ENCODE assay signal across 10 cellular contexts in the genomic region with DNA sequence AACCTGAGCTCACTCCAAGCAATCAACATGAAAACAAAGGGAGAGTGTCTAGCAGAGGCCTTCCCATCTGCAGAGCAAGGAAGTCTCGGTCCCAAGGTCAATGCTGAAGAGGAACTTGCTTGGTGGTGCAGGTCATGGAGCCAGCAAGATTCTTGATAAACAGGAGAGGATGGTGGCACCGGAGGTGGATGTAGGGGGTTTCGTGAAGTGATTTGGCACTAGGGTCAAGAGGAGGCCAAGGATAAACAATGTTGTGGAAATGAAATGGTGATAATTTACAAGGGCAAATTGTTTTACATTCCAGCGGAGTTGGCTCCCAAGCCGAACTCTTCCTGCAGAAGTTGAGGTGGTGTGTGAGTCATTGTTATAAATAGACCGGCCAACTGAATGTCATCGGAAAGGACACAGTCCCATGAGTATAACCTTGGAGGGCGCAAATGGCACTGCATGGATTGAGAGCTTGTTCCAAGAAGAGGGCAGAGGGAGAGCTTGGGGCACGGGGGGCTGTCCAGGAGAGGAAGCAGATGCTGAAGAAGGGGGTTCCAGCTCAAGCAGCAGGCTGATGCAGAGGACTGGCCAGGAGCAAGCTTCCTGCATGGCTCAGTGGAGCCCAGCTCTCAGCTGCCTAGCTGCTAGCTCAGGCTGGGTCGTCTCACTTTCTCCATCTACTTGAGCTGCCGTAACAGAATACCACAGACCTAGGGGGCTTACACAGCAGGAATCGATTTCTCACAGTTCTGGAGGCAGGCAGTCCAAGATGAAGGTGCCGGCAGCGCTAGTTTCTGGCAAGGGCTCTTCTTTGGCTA.
DNase-seq lines count a peak whose midpoint lies in the region; ATAC-seq and TF ChIP-seq lines count a peak whose summit lies in the region.
"Had no signal": no experiment of that assay in that cellular context is flagged by ENCODE, and none has a peak within 500 bp of the region (broad histone marks: within the 10 kb centered on the region; RNA-seq: fewer than 3 reads in every experiment).

No MANE protein-coding gene starts in this region.

- TF ChIP-seq EP300 in transverse colon (IDR thresholded peaks at IDR 0.05; ENCODE audit: low read depth), result no peak

- H3K36me3 ChIP-seq in body of pancreas (replicated peaks in 1 of 2; ENCODE audit: insufficient read depth in 1 of 2, low read depth in 2 of 2) (no peaks in the 10 kb centered on the region), transverse colon (no peaks in the 10 kb centered on the region), uterus (no peaks in the 10 kb centered on the region)

- H3K4me3 ChIP-seq in body of pancreas (no peak overlapping the region), transverse colon (no peak overlapping the region), uterus (no peak overlapping the region)

- TF ChIP-seq POLR2A in body of pancreas (IDR thresholded peaks at IDR 0.05) (no peak), transverse colon (IDR thresholded peaks at IDR 0.05) (no peak), uterus (IDR thresholded peaks at IDR 0.05) (no peak)

- in situ Hi-C loops in transverse colon (cut with MboI; ENCODE audit: low pct_ligation_motif_present in 1 of 4, low pct_unique_long_range_greater_than_20kb in 1 of 4, low sequenced_read_pairs in 3 of 4), result no loop called here

- intact Hi-C loops in body of pancreas (cut with DNase I) (no loop called here), transverse colon (cut with DNase I; ENCODE audit: low total_unique reads) (no loop called here), uterus (cut with DNase I; ENCODE audit: low total_unique reads) (no loop called here)

- H3K9me3 ChIP-seq in body of pancreas, result no peaks in the 10 kb centered on the region
- H3K9me3 ChIP-seq in transverse colon, result no peaks in the 10 kb centered on the region
- H3K9me3 ChIP-seq in uterus, result no peaks in the 10 kb centered on the region

- WGBS in body of pancreas, 2 donors, result 61 to 62% methylated on average over 14 of the region's 14 CpGs
- WGBS in transverse colon (ENCODE audit: low coverage in 1 of 2), 2 donors, result 72 to 89% methylated on average over 3 to 14 of the region's 14 CpGs

- H3K4me1 ChIP-seq in body of pancreas (no peaks in the 10 kb centered on the region), transverse colon (peaks cover 0 to 7% (median 2%) of the 10 kb centered on the region in 4 donors), uterus (no peaks in the 10 kb centered on the region)

- peak overlapping the region in 1 of 4 donors; percentile 10 for H3K27ac ChIP-seq in body of pancreas
- H3K27ac ChIP-seq in transverse colon, result peak overlapping the region in 3 of 4 donors; percentile 39 to 60 (median 41)
- peak overlapping the region in 1 of 2 donors; percentile 26 for H3K27ac ChIP-seq in uterus

- H3K27me3 ChIP-seq in body of pancreas (no peaks in the 10 kb centered on the region), transverse colon (no peaks in the 10 kb centered on the region), uterus (no peaks in the 10 kb centered on the region)

- DNase-seq in LHCN-M2 (ENCODE audit: low read depth), result peak; percentile 41
- DNase-seq in body of pancreas, result peak in 3 of 4 donors; percentile 9 to 41 (median 18)
- peak; percentile 52 for DNase-seq in kidney tubule cell (ENCODE audit: low spot score)
- no peak for DNase-seq in transverse colon
- no peak for DNase-seq in uterus
- DNase-seq: activated CD4-positive, alpha-beta T cell treated with anti-CD3 and anti-CD28 coated beads, Interleukin-2, amount 50 U/mL, for 1 hour; cortex of kidney; NCI-H1105 had no signal

- no peak for TF ChIP-seq CTCF in body of pancreas (IDR thresholded peaks at IDR 0.05)
- TF ChIP-seq CTCF in transverse colon (IDR thresholded peaks at IDR 0.05), result no peak
- TF ChIP-seq CTCF in uterus (IDR thresholded peaks at IDR 0.05), result no peak

- ATAC-seq in body of pancreas (peak; percentile 78), HG02678 (IDR thresholded peaks at IDR 0.05; ENCODE audit: unreplicated experiment) (no peak), HG02623 (IDR thresholded peaks at IDR 0.05; ENCODE audit: unreplicated experiment) (no peak)

Comparison
In these comparisons a context has a peak if more than half of its experiments do, and no peak if none do; other contexts are left out.
1. DNase-seq: peak in LHCN-M2 (single experiment), body of pancreas (3 of 4) and kidney tubule cell (single experiment); none in transverse colon (single experiment) and uterus (0 of 2).